In the genomic region with DNA sequence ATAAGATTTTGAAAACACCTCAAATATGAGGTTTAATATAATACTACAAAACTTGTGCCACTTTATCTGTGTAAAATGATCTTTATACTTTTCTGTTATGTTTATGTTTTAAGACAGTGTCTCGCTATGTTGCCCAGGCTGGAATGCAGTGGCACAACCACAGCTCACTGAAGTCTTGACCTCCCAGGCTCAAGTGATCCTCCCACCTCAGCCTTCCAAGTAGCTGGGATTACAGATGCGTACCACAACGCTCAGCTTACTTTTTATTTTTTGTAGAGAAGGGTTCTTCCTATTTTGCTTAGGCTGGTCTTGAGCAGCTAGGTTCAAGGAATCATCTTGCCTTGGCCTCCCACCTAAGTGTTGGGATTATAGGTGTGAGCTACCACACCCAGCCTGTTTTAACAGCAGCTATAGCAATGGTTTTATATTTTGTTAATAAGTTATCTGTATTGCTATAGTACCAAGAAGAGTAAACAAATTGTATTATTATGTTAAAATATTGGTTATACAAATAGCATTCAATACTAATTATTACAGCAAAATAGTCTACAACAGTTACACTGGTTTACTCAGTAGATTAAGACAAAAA, we compare ENCODE assay signal across 14 cellular contexts.
"Had no signal": no experiment of that assay in that cellular context is flagged by ENCODE, and none has a peak within 500 bp of the region (broad histone marks: within the 10 kb centered on the region; RNA-seq: fewer than 3 reads in every experiment).

No MANE protein-coding gene starts in this region.

- H3K27me3 Mint-ChIP-seq: dendritic cell treated with granulocyte-macrophage colony-stimulating factor and Interleukin-4, amounts not matched to agents 40 ng/mL and 50 ng/mL, for 4 days; effector memory CD8-positive, alpha-beta T cell; naive thymus-derived CD4-positive, alpha-beta T cell; type B pancreatic cell had no signal

- DNase-seq: activated effector memory CD4-positive, alpha-beta T cell treated with Interleukin-2 at 50 U/mL for 16 hours; effector memory CD8-positive, alpha-beta T cell; foreskin keratinocyte; glutamatergic neuron; hypothalamus; kidney; left ventricle myocardium inferior; naive thymus-derived CD4-positive, alpha-beta T cell; retina; stimulated activated CD4-positive, alpha-beta T cell treated with anti-CD3 and anti-CD28 coated beads, Interleukin-4, amount 100 ng/mL, for 1 hour; stimulated activated naive CD4-positive, alpha-beta T cell had no signal

- H3K4me3 Mint-ChIP-seq: dendritic cell treated with granulocyte-macrophage colony-stimulating factor and Interleukin-4, amounts not matched to agents 40 ng/mL and 50 ng/mL, for 4 days; effector memory CD8-positive, alpha-beta T cell; type B pancreatic cell had no signal

- ATAC-seq: activated CD4-positive, CD25-positive, alpha-beta regulatory T cell treated with anti-CD3 and anti-CD28 coated beads, Interleukin-2, amount 50 U/mL, for 24 hours; effector memory CD8-positive, alpha-beta T cell; foreskin keratinocyte; naive thymus-derived CD4-positive, alpha-beta T cell had no signal

- H3K27ac Mint-ChIP-seq: dendritic cell treated with granulocyte-macrophage colony-stimulating factor and Interleukin-4, amounts not matched to agents 40 ng/mL and 50 ng/mL, for 4 days; type B pancreatic cell had no signal

- H3K9me3 ChIP-seq: left ventricle myocardium inferior had no signal

- H3K9me3 Mint-ChIP-seq: dendritic cell treated with granulocyte-macrophage colony-stimulating factor and Interleukin-4, amounts not matched to agents 40 ng/mL and 50 ng/mL, for 4 days; effector memory CD8-positive, alpha-beta T cell; naive thymus-derived CD4-positive, alpha-beta T cell had no signal

- H3K27me3 ChIP-seq: foreskin keratinocyte had no signal

- H3K4me3 ChIP-seq: left ventricle myocardium inferior had no signal

- H3K27ac ChIP-seq: foreskin keratinocyte, left ventricle myocardium inferior had no signal

- H3K36me3 ChIP-seq: left ventricle myocardium inferior had no signal
